Comparison of ENCODE assay signal across 16 cellular contexts in genomic region chr10:100817268-100817839, GRCh38.
DNase-seq lines count a peak whose midpoint lies in the region; FAIRE-seq and TF ChIP-seq lines count a peak whose summit lies in the region.
"Had no signal": no experiment of that assay in that cellular context is flagged by ENCODE, and none has a peak within 500 bp of the region (broad histone marks: within the 10 kb centered on the region; RNA-seq: fewer than 3 reads in every experiment).

No MANE protein-coding gene starts in this region.

- TF ChIP-seq POLR2A in GM12891 (IDR thresholded peaks at IDR 0.05; ENCODE audit: low read depth, low read length), result no peak

- no peaks in the 10 kb centered on the region for H4K20me1 ChIP-seq in OCI-LY3 (ENCODE audit: insufficient read depth, low read length)

- H3K9me3 Mint-ChIP-seq in T-helper 2 cell treated with Interferon-gamma antibody and Interleukin-4, amounts not matched to agents 5 μg/mL and 100 μg/mL, for 36 hours, result no peaks in the 10 kb centered on the region

- H3K4me3 ChIP-seq in OCI-LY3 (ENCODE audit: low read length) (no peak overlapping the region), kidney epithelial cell (ENCODE audit: low read depth, low read length) (no peak overlapping the region)
- H3K4me3 ChIP-seq: breast epithelium, upper lobe of left lung had no signal

- H3K4me2 ChIP-seq in OCI-LY3 (ENCODE audit: low read length), result no peak overlapping the region

- no peak overlapping the region for H3K4me3 Mint-ChIP-seq in T-helper 2 cell treated with Interferon-gamma antibody and Interleukin-4, amounts not matched to agents 5 μg/mL and 100 μg/mL, for 36 hours
- H3K4me3 Mint-ChIP-seq: activated naive CD8-positive, alpha-beta T cell had no signal

- H3K9ac ChIP-seq in OCI-LY3 (ENCODE audit: low read length), result no peak overlapping the region

- no peaks in the 10 kb centered on the region for H3K79me2 ChIP-seq in OCI-LY3 (ENCODE audit: low read length)

- H3K36me3 Mint-ChIP-seq in T-helper 2 cell treated with Interferon-gamma antibody and Interleukin-4, amounts not matched to agents 5 μg/mL and 100 μg/mL, for 36 hours (ENCODE audit: low read depth), result no peaks in the 10 kb centered on the region
- H3K36me3 Mint-ChIP-seq: activated naive CD8-positive, alpha-beta T cell had no signal

- no peak overlapping the region for H2AFZ ChIP-seq in OCI-LY3 (ENCODE audit: low read depth, low read length)

- no peaks in the 10 kb centered on the region for H3K4me1 Mint-ChIP-seq in T-helper 2 cell treated with Interferon-gamma antibody and Interleukin-4, amounts not matched to agents 5 μg/mL and 100 μg/mL, for 36 hours (ENCODE audit: low read depth)

- H3K27me3 Mint-ChIP-seq in T-helper 2 cell treated with Interferon-gamma antibody and Interleukin-4, amounts not matched to agents 5 μg/mL and 100 μg/mL, for 36 hours (ENCODE audit: low read depth), result peaks cover 52% of the 10 kb centered on the region

- no peak overlapping the region for H3K27ac Mint-ChIP-seq in T-helper 2 cell treated with Interferon-gamma antibody and Interleukin-4, amounts not matched to agents 5 μg/mL and 100 μg/mL, for 36 hours
- H3K27ac Mint-ChIP-seq: activated naive CD8-positive, alpha-beta T cell had no signal

- FAIRE-seq in GM12891 (lab: Jason Lieb, UNC), result no peak
- FAIRE-seq: G401.6 had no signal

- peak; percentile 1 for DNase-seq in COLO668 (lab: John Stamatoyannopoulos, UW; ENCODE audit: unreplicated experiment)
- no peak for DNase-seq in kidney epithelial cell (ENCODE audit: low read depth)
- DNase-seq in T-helper 2 cell treated with Interferon-gamma antibody and Interleukin-4, amounts not matched to agents 5 μg/mL and 100 μg/mL, for 36 hours (ENCODE audit: low spot score), result no peak
- no peak for DNase-seq in GM12891 (ENCODE audit: insufficient read length, low spot score)
- no peak for DNase-seq in cerebellum (ENCODE audit: low spot score)
- DNase-seq: activated CD4-positive, CD25-positive, alpha-beta regulatory T cell; glutamatergic neuron; GOT3; left colon; PC-3; upper lobe of left lung had no signal

- TF ChIP-seq CTCF in GM12872 (IDR thresholded peaks at IDR 0.05; ENCODE audit: insufficient read depth, low read depth, low read length), result peak; percentile 25; the same call in 1 of the 3 replicates
- peak; percentile 23 for TF ChIP-seq CTCF in OCI-LY3 (IDR thresholded peaks at IDR 0.05; ENCODE audit: low read depth, low read length)
- TF ChIP-seq CTCF in kidney epithelial cell (IDR thresholded peaks at IDR 0.05; ENCODE audit: insufficient read depth, low read length, poor library complexity, severe bottlenecking), result peak; percentile 20

- peaks cover 4% of the 10 kb centered on the region; the same call in 1 of the 2 replicates for H3K27me3 ChIP-seq in OCI-LY3 (ENCODE audit: low read depth, low read length)
- H3K27me3 ChIP-seq in kidney epithelial cell (ENCODE audit: control insufficient read depth, insufficient read depth, low read length), result no peaks in the 10 kb centered on the region
- H3K27me3 ChIP-seq: upper lobe of left lung had no signal

- no peak overlapping the region for H3K27ac ChIP-seq in OCI-LY3 (ENCODE audit: low read length)
- H3K27ac ChIP-seq: breast epithelium, upper lobe of left lung had no signal

- H3K9me3 ChIP-seq in OCI-LY3 (ENCODE audit: insufficient read depth, low read length), result no peaks in the 10 kb centered on the region
- H3K9me3 ChIP-seq: breast epithelium, upper lobe of left lung had no signal

- no peaks in the 10 kb centered on the region for H3K4me1 ChIP-seq in OCI-LY3 (ENCODE audit: low read length)
- H3K4me1 ChIP-seq: breast epithelium, upper lobe of left lung had no signal

- no peaks in the 10 kb centered on the region for H3K36me3 ChIP-seq in OCI-LY3 (replicated peaks; ENCODE audit: low read depth, low read length)
- peaks cover 2% of the 10 kb centered on the region for H3K36me3 ChIP-seq in kidney epithelial cell (ENCODE audit: control insufficient read depth, insufficient read depth, low read length)
- H3K36me3 ChIP-seq: breast epithelium, upper lobe of left lung had no signal

TF ChIP-seq in GM12891, 5 proteins besides CTCF, POLR2A, EP300 and RAD21:
- TF ChIP-seq POLR2AphosphoS5 (IDR thresholded peaks at IDR 0.05; ENCODE audit: low read depth, low read length), result no peak
- no peak for TF ChIP-seq SPI1 (IDR thresholded peaks at IDR 0.05; ENCODE audit: low read depth, low read length)
- no peak for TF ChIP-seq PAX5 (IDR thresholded peaks at IDR 0.05; ENCODE audit: insufficient read depth, low read length, severe bottlenecking)
- TF ChIP-seq POU2F2 (IDR thresholded peaks at IDR 0.05; ENCODE audit: low read depth, low read length), result no peak
- no peak for TF ChIP-seq TAF1 (IDR thresholded peaks at IDR 0.05; ENCODE audit: low read depth, low read length)
